8 cellular contexts compared by ENCODE assay signal in genomic region chr7:50449881-50450690, GRCh38. TPM values are rescaled to one million over a fixed set of nuclear protein-coding genes. Genes with fewer than 3 reads are reported as not detected.
A peak's percentile ranks its signal among the peaks of the same experiment; 100 is the strongest.
DNase-seq lines count a peak whose midpoint lies in the region; ATAC-seq, FAIRE-seq and TF ChIP-seq lines count a peak whose summit lies in the region.

A gene with protein sequence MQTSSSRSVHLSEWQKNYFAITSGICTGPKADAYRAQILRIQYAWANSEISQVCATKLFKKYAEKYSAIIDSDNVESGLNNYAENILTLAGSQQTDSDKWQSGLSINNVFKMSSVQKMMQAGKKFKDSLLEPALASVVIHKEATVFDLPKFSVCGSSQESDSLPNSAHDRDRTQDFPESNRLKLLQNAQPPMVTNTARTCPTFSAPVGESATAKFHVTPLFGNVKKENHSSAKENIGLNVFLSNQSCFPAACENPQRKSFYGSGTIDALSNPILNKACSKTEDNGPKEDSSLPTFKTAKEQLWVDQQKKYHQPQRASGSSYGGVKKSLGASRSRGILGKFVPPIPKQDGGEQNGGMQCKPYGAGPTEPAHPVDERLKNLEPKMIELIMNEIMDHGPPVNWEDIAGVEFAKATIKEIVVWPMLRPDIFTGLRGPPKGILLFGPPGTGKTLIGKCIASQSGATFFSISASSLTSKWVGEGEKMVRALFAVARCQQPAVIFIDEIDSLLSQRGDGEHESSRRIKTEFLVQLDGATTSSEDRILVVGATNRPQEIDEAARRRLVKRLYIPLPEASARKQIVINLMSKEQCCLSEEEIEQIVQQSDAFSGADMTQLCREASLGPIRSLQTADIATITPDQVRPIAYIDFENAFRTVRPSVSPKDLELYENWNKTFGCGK (minus strand): TSS chr7:50450350. CDS start chr7:50447287, 3,063 bp downstream.

- peak within 1 kb of the TSS; percentile 77 for H3K27ac ChIP-seq in left ventricle myocardium inferior (replicated peaks)

- in situ Hi-C loops in GM13977 (cut with MboI; ENCODE audit: low pct_unique_long_range_greater_than_20kb, low sequenced_read_pairs, unreplicated experiment), result loop anchor here (25.0 kb wide), 2 partner anchors 237 to 712 kb away; no protein-coding TSS in a partner anchor

- H3K27me3 ChIP-seq in left ventricle myocardium inferior (ENCODE audit: low read depth), result no peaks in the 10 kb centered on the region

- no peaks in the 10 kb centered on the region for H3K9me3 ChIP-seq in left ventricle myocardium inferior (replicated peaks)

- H3K4me1 Mint-ChIP-seq in T-helper 1 cell treated with Interleukin-12 subunit alpha and Interleukin-12 subunit beta and Interleukin-4 antibody, amounts not matched to agents 30 μg/mL and 1 μg/mL, for 36 hours (ENCODE audit: low read depth), result peaks cover 36% of the 10 kb centered on the region

- H3K9me3 Mint-ChIP-seq in T-helper 1 cell treated with Interleukin-12 subunit alpha and Interleukin-12 subunit beta and Interleukin-4 antibody, amounts not matched to agents 30 μg/mL and 1 μg/mL, for 36 hours, result no peaks in the 10 kb centered on the region

- DNase-seq in GM13977 (ENCODE audit: low spot score) (peak; percentile 88), NCI-H1417 (lab: John Stamatoyannopoulos, UW) (peak; percentile 91 to 94 (median 92)), amniotic stem cell (lab: John Stamatoyannopoulos, UW) (peak; percentile 17), left ventricle myocardium inferior (peak; percentile 82), pulmonary artery endothelial cell (ENCODE audit: low read depth, low spot score) (peak; percentile 22), urothelium cell line (ENCODE audit: low spot score) (peak; percentile 84)

- peaks cover 13% of the 10 kb centered on the region for H3K27me3 Mint-ChIP-seq in T-helper 1 cell treated with Interleukin-12 subunit alpha and Interleukin-12 subunit beta and Interleukin-4 antibody, amounts not matched to agents 30 μg/mL and 1 μg/mL, for 36 hours (ENCODE audit: low read depth)

- intact Hi-C loops in left ventricle myocardium inferior (cut with micrococcal nuclease), result no loop called here

- H3K4me3 Mint-ChIP-seq in T-helper 1 cell treated with Interleukin-12 subunit alpha and Interleukin-12 subunit beta and Interleukin-4 antibody, amounts not matched to agents 30 μg/mL and 1 μg/mL, for 36 hours, result peak within 1 kb of the TSS; percentile 92

- ATAC-seq in HG02763 (IDR thresholded peaks at IDR 0.05; ENCODE audit: unreplicated experiment), result peak; percentile 86

- TF ChIP-seq CTCF in GM13977 (IDR thresholded peaks at IDR 0.05; ENCODE audit: extremely low read depth, insufficient read depth, missing control alignments), result no peak
- TF ChIP-seq CTCF in left ventricle myocardium inferior (IDR thresholded peaks at IDR 0.05; ENCODE audit: borderline replicate concordance), result no peak

- H3K36me3 ChIP-seq in left ventricle myocardium inferior, result peaks cover 19% of the 10 kb centered on the region

- H3K4me1 ChIP-seq in left ventricle myocardium inferior, result peaks cover 18% of the 10 kb centered on the region

- peak within 1 kb of the TSS; percentile 82 for H3K4me3 ChIP-seq in left ventricle myocardium inferior

- peak; percentile 37 for FAIRE-seq in urothelium cell line (lab: Jason Lieb, UNC)

- H3K36me3 Mint-ChIP-seq in T-helper 1 cell treated with Interleukin-12 subunit alpha and Interleukin-12 subunit beta and Interleukin-4 antibody, amounts not matched to agents 30 μg/mL and 1 μg/mL, for 36 hours (ENCODE audit: low read depth), result peaks cover 22% of the 10 kb centered on the region

- H3K27ac Mint-ChIP-seq in T-helper 1 cell treated with Interleukin-12 subunit alpha and Interleukin-12 subunit beta and Interleukin-4 antibody, amounts not matched to agents 30 μg/mL and 1 μg/mL, for 36 hours, result peak within 1 kb of the TSS; percentile 23

RNA-seq across cellular contexts. Expression of the gene that starts here (rescaled TPM):
- total RNA-seq in left ventricle myocardium inferior, result 4.1 TPM
- 36.5 and 62.1 TPM in 2 replicates for total RNA-seq in pulmonary artery endothelial cell

Comparison
In these comparisons a context has a peak if more than half of its experiments do, and no peak if none do; other contexts are left out.
1. Peak in every context shown above with its lines: DNase-seq, ATAC-seq, H3K4me3 ChIP-seq and H3K27ac ChIP-seq.
2. DNase-seq: peak in every context shown above with its lines; median percentile 92 in NCI-H1417; 88 in GM13977; 84 in urothelium cell line; 82 in left ventricle myocardium inferior; 22 in pulmonary artery endothelial cell; 17 in amniotic stem cell.